ENCODE assay signal across 8 cellular contexts in genomic region chr2:46943881-46944798, GRCh38. TPM values are rescaled to one million over a fixed set of nuclear protein-coding genes. Genes with fewer than 3 reads are reported as not detected.
DNase-seq lines count a peak whose midpoint lies in the region; ATAC-seq lines count a peak whose summit lies in the region.

No MANE protein-coding gene starts in this region.

- CTCF ChIA-PET in activated CD8-positive, alpha-beta T cell treated with anti-CD3 and anti-CD28 coated beads, Interleukin-2, amount 10 ng/mL, durations not matched to agents 7 days and 5 days (lab: Charles Lee), result interaction anchor here (0.7 to 1.7 kb wide), 8 partner anchors 13 to 330 kb away, joined by 3 to 5 read pairs (median 3); no protein-coding TSS in a partner anchor
- CTCF ChIA-PET in naive thymus-derived CD4-positive, alpha-beta T cell (lab: Charles Lee), result interaction anchor here (0.7 to 1.5 kb wide), 2 partner anchors 9 to 26 kb away, joined by 3 read pairs; no protein-coding TSS in a partner anchor

- H3K27ac Mint-ChIP-seq in activated CD8-positive, alpha-beta T cell treated with anti-CD3 and anti-CD28 coated beads, Interleukin-2, amount 10 ng/mL, durations not matched to agents 7 days and 5 days, result peak overlapping the region; percentile 99
- peak overlapping the region; percentile 89 to 99 (median 97) for H3K27ac Mint-ChIP-seq in naive thymus-derived CD4-positive, alpha-beta T cell

- H3K36me3 ChIP-seq in naive thymus-derived CD4-positive, alpha-beta T cell (ENCODE audit: control insufficient read depth in 2 of 3, insufficient read depth in 3 of 3, low read length in 3 of 3), result peaks cover 0 to 6% (median 0%) of the 10 kb centered on the region in 3 experiments

- peak; percentile 78 for DNase-seq in activated CD8-positive, alpha-beta T cell treated with anti-CD3 and anti-CD28 coated beads, Interleukin-2, amount 10 ng/mL, durations not matched to agents 7 days and 5 days
- peak in 8 of 9 donors; percentile 46 to 85 (median 66) for DNase-seq in naive thymus-derived CD4-positive, alpha-beta T cell
- DNase-seq in DMS 273 treated with DMSO at 0.1 percent for 48 hours (lab: John Stamatoyannopoulos, UW) (no peak), left cardiac atrium (no peak), NCI-H1105 (lab: John Stamatoyannopoulos, UW) (no peak)

- no peaks in the 10 kb centered on the region for H3K9me3 Mint-ChIP-seq in activated CD8-positive, alpha-beta T cell treated with anti-CD3 and anti-CD28 coated beads, Interleukin-2, amount 10 ng/mL, durations not matched to agents 7 days and 5 days (ENCODE audit: insufficient read depth)
- no peaks in the 10 kb centered on the region for H3K9me3 Mint-ChIP-seq in naive thymus-derived CD4-positive, alpha-beta T cell

- peaks cover 47% of the 10 kb centered on the region for H3K36me3 Mint-ChIP-seq in activated CD8-positive, alpha-beta T cell treated with anti-CD3 and anti-CD28 coated beads, Interleukin-2, amount 10 ng/mL, durations not matched to agents 7 days and 5 days (ENCODE audit: low read depth)
- peaks cover 0 to 28% (median 4%) of the 10 kb centered on the region in 5 donors for H3K36me3 Mint-ChIP-seq in naive thymus-derived CD4-positive, alpha-beta T cell

- H3K4me1 Mint-ChIP-seq in activated CD8-positive, alpha-beta T cell treated with anti-CD3 and anti-CD28 coated beads, Interleukin-2, amount 10 ng/mL, durations not matched to agents 7 days and 5 days (ENCODE audit: low read depth), result peaks cover 61% of the 10 kb centered on the region
- peaks cover 29 to 71% (median 64%) of the 10 kb centered on the region in 7 donors for H3K4me1 Mint-ChIP-seq in naive thymus-derived CD4-positive, alpha-beta T cell

- H3K9me3 ChIP-seq in naive thymus-derived CD4-positive, alpha-beta T cell (ENCODE audit: control insufficient read depth in 2 of 3, low read length in 3 of 3), result no peaks in the 10 kb centered on the region

- H3K27ac ChIP-seq in naive thymus-derived CD4-positive, alpha-beta T cell (ENCODE audit: low read depth, low read length), result peak overlapping the region; percentile 94

- POLR2A ChIA-PET in activated CD8-positive, alpha-beta T cell treated with anti-CD3 and anti-CD28 coated beads, Interleukin-2, amount 10 ng/mL, durations not matched to agents 7 days and 5 days (lab: Charles Lee), result interaction anchor here (0.7 to 1.2 kb wide), 4 partner anchors 8 to 236 kb away, joined by 3 to 4 read pairs (median 3); no protein-coding TSS in a partner anchor
- POLR2A ChIA-PET in naive thymus-derived CD4-positive, alpha-beta T cell (lab: Charles Lee), result interaction anchor here (0.7 to 1.5 kb wide), 3 partner anchors 11 to 35 kb away, joined by 3 to 4 read pairs (median 4); no protein-coding TSS in a partner anchor

- intact Hi-C loops in naive thymus-derived CD4-positive, alpha-beta T cell (cut with micrococcal nuclease), result loop anchor here in 1 of 2 donors (1.0 to 2.0 kb wide), 3 partner anchors 41 to 1293 kb away; partner anchors contain the start of genes MSH6 and PRKCE
- intact Hi-C loops in left cardiac atrium (cut with DNase I), result no loop called here

- H3K27me3 Mint-ChIP-seq in activated CD8-positive, alpha-beta T cell treated with anti-CD3 and anti-CD28 coated beads, Interleukin-2, amount 10 ng/mL, durations not matched to agents 7 days and 5 days (ENCODE audit: low read depth), result no peaks in the 10 kb centered on the region
- H3K27me3 Mint-ChIP-seq in naive thymus-derived CD4-positive, alpha-beta T cell, result no peaks in the 10 kb centered on the region

- ATAC-seq in GM18519 (IDR thresholded peaks at IDR 0.05; ENCODE audit: low FRiP score, unreplicated experiment) (peak; percentile 39), HG03066 (IDR thresholded peaks at IDR 0.05; ENCODE audit: low read depth, unreplicated experiment) (peak; percentile 24), left cardiac atrium (no peak), HG03571 (IDR thresholded peaks at IDR 0.05; ENCODE audit: unreplicated experiment) (no peak)
- ATAC-seq in activated CD8-positive, alpha-beta T cell treated with anti-CD3 and anti-CD28 coated beads, Interleukin-2, amount 10 ng/mL, durations not matched to agents 7 days and 5 days, result peak; percentile 55
- ATAC-seq in naive thymus-derived CD4-positive, alpha-beta T cell, result peak; percentile 67

- no peaks in the 10 kb centered on the region for H3K27me3 ChIP-seq in naive thymus-derived CD4-positive, alpha-beta T cell (ENCODE audit: control insufficient read depth in 2 of 2, insufficient read depth in 2 of 2, low read length in 2 of 2)

- peak overlapping the region; percentile 93 for H3K4me3 ChIP-seq in naive thymus-derived CD4-positive, alpha-beta T cell (ENCODE audit: low read length)

- peaks cover 22 to 43% of the 10 kb centered on the region in 2 donors for H3K4me1 ChIP-seq in naive thymus-derived CD4-positive, alpha-beta T cell (ENCODE audit: control insufficient read depth in 2 of 2, insufficient read depth in 2 of 2, low read length in 2 of 2)

- H3K4me3 Mint-ChIP-seq in activated CD8-positive, alpha-beta T cell treated with anti-CD3 and anti-CD28 coated beads, Interleukin-2, amount 10 ng/mL, durations not matched to agents 7 days and 5 days, result peak overlapping the region; percentile 99
- H3K4me3 Mint-ChIP-seq in naive thymus-derived CD4-positive, alpha-beta T cell, result peak overlapping the region; percentile 90 to 100 (median 98)

RNA-seq across cellular contexts. Expression of gene TTC7A, which starts 3.1 kb away (rescaled TPM):
- 10 to 100 TPM; 59.3 to 61.0 TPM for total RNA-seq in activated CD8-positive, alpha-beta T cell treated with anti-CD3 and anti-CD28 coated beads, Interleukin-2, amount 10 ng/mL, durations not matched to agents 7 days and 5 days
- total RNA-seq in naive thymus-derived CD4-positive, alpha-beta T cell, result 10 to 100 TPM; 35.6 to 93.5 (median 43.6) TPM
- polyA plus RNA-seq in naive thymus-derived CD4-positive, alpha-beta T cell, result 10 to 100 TPM in 1 of 2 donors, 1 to 10 TPM in 1; 6.7 to 13.9 TPM
- total RNA-seq in left cardiac atrium, result 10 to 100 TPM; 10.9 to 13.3 TPM

RNA-seq across cellular contexts. Expression of gene MCFD2, which starts 28.5 kb away (rescaled TPM):
- 10 to 100 TPM; 41.7 to 44.3 TPM for total RNA-seq in activated CD8-positive, alpha-beta T cell treated with anti-CD3 and anti-CD28 coated beads, Interleukin-2, amount 10 ng/mL, durations not matched to agents 7 days and 5 days
- 10 to 100 TPM; 28.4 to 50.4 (median 47.6) TPM for total RNA-seq in naive thymus-derived CD4-positive, alpha-beta T cell
- polyA plus RNA-seq in naive thymus-derived CD4-positive, alpha-beta T cell, result 10 to 100 TPM; 28.8 to 32.2 TPM
- 10 to 100 TPM; 65.4 to 88.7 TPM for total RNA-seq in left cardiac atrium

Comparison
In these comparisons a context has a peak if more than half of its experiments do, and no peak if none do; other contexts are left out.
1. ATAC-seq: peak in GM18519 (single experiment), HG03066 (single experiment), activated CD8-positive, alpha-beta T cell treated with anti-CD3 and anti-CD28 coated beads, Interleukin-2, amount 10 ng/mL, durations not matched to agents 7 days and 5 days (single experiment) and naive thymus-derived CD4-positive, alpha-beta T cell (single experiment); none in left cardiac atrium (0 of 2) and HG03571 (single experiment).
2. DNase-seq: peak in activated CD8-positive, alpha-beta T cell treated with anti-CD3 and anti-CD28 coated beads, Interleukin-2, amount 10 ng/mL, durations not matched to agents 7 days and 5 days (single experiment) and naive thymus-derived CD4-positive, alpha-beta T cell (8 of 9); none in DMS 273 treated with DMSO at 0.1 percent for 48 hours (single experiment), left cardiac atrium (single experiment) and NCI-H1105 (single experiment).